Comparison of ENCODE assay signal across 19 cellular contexts in genomic region chr12:58172433-58173073, GRCh38.
"Had no signal": no experiment of that assay in that cellular context is flagged by ENCODE, and none has a peak within 500 bp of the region (broad histone marks: within the 10 kb centered on the region; RNA-seq: fewer than 3 reads in every experiment).

No MANE protein-coding gene starts in this region.

- H3K4me3 ChIP-seq: SJCRH30 had no signal

- ATAC-seq: activated CD8-positive, alpha-beta memory T cell treated with anti-CD3 and anti-CD28 coated beads, Interleukin-2, amount 10 ng/mL, durations not matched to agents 7 days and 5 days; Panc1; Right ventricle myocardium inferior had no signal

- H3K9me3 ChIP-seq: SJCRH30 had no signal

- DNase-seq: activated B cell treated with CpG ODN at 0.5 μM for 24 hours; activated CD4-positive, alpha-beta T cell treated with anti-CD3 and anti-CD28 coated beads for 1 hour; activated CD4-positive, alpha-beta T cell treated with anti-CD3 and anti-CD28 coated beads, Interleukin-2, amount 50 U/mL, for 48 hours; activated CD8-positive, alpha-beta memory T cell treated with anti-CD3 and anti-CD28 coated beads, Interleukin-2, amount 10 ng/mL, durations not matched to agents 7 days and 5 days; activated effector memory CD4-positive, alpha-beta T cell treated with Interleukin-2 at 50 U/mL for 16 hours; activated naive CD4-positive, alpha-beta T cell; activated T-cell treated with anti-CD3 and anti-CD28 coated beads, Interleukin-2, amount 50 U/mL, for 24 hours; aorta; KBM-7; NCI-H1048; NCI-H1694; NCI-H2029 treated with DMSO at 0.1 percent for 48 hours; NCI-H510A treated with DMSO at 0.1 percent for 48 hours; NK-92 treated with Interleukin-12 subunit alpha and Interleukin-12 subunit beta, amount 100 ng/mL, for 24 hours; OCI-M1; RPMI8226 had no signal

- H3K27me3 ChIP-seq: SJCRH30 had no signal

- H3K36me3 ChIP-seq: SJCRH30 had no signal

- H3K27ac ChIP-seq: SJCRH30 had no signal
